15 cellular contexts compared by ENCODE assay signal in the genomic region with DNA sequence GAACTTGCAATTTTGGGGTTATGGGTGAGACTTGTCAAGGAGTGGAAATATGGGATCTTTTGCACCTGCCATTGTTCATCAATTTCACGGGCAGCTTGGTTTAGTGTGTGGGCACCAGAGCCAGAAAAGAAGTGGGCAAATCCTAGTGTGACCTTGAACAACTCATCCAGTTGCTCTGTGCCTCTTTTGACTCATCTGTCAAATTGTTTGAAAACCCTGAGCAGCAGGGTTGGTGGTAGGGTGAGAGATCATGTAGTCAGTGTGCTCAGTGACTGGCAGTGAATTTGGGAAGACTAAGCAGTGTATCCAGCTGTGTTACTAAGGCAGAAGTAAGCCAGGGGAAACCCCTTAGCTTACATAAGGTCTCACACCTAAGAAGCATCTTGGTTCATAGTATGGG.
DNase-seq lines count a peak whose midpoint lies in the region; FAIRE-seq and TF ChIP-seq lines count a peak whose summit lies in the region.
"Had no signal": no experiment of that assay in that cellular context is flagged by ENCODE, and none has a peak within 500 bp of the region (broad histone marks: within the 10 kb centered on the region; RNA-seq: fewer than 3 reads in every experiment).

No MANE protein-coding gene starts in this region.

- no peak overlapping the region for H3K4me2 ChIP-seq in GM23248 (ENCODE audit: unreplicated experiment)

- FAIRE-seq in bronchial epithelial cell (lab: Jason Lieb, UNC): no peak
- FAIRE-seq: GM19239, H54 had no signal

- 17 to 36% methylated on average over 1 of the region's 1 CpG for WGBS in GM23248 (ENCODE audit: low coverage in 1 of 2, low lambda C conversion rate in 2 of 2, missing lambda C conversion rate in 2 of 2), 2 experiments

- no peak overlapping the region for H3K4me3 ChIP-seq in bronchial epithelial cell (ENCODE audit: low read depth, low read length)
- H3K4me3 ChIP-seq in skeletal muscle cell (ENCODE audit: low read depth, low read length): no peak overlapping the region
- no peak overlapping the region for H3K4me3 ChIP-seq in GM23248

- H3K36me3 ChIP-seq in bronchial epithelial cell (ENCODE audit: control insufficient read depth, insufficient read depth, low read length) (no peaks in the 10 kb centered on the region), GM23248 (ENCODE audit: low read depth) (no peaks in the 10 kb centered on the region)

- no peak overlapping the region for H2AFZ ChIP-seq in GM23248

- in situ Hi-C loops in GM23248 (cut with MboI): no loop called here

- no peaks in the 10 kb centered on the region for H3K9me2 ChIP-seq in GM23248 (ENCODE audit: insufficient read depth)

- H3K27ac ChIP-seq in GM23248: no peak overlapping the region
- H3K27ac ChIP-seq: 22Rv1 had no signal

- no peaks in the 10 kb centered on the region for H3K4me1 ChIP-seq in GM23248 (ENCODE audit: insufficient read depth)

- TF ChIP-seq CTCF in bronchial epithelial cell (IDR thresholded peaks at IDR 0.05; ENCODE audit: insufficient read depth, low read length, severe bottlenecking): no peak

- DNase-seq in HT1080 (ENCODE audit: low read depth) (peak; percentile 25), bronchial epithelial cell (ENCODE audit: low read depth) (peak; percentile 16), myocyte (ENCODE audit: low read depth) (peak; percentile 97), skeletal muscle cell (ENCODE audit: low read depth) (peak; percentile 36), GM23248 (no peak), dermis blood vessel endothelial cell (no peak), SKM-1 treated with dmso at 0.1 percent for 144 hours (lab: John Stamatoyannopoulos, UW; ENCODE audit: unreplicated experiment) (no peak), NCI-H1436 treated with DMSO at 0.1 percent for 48 hours (lab: John Stamatoyannopoulos, UW) (no peak)
- DNase-seq: CD8-positive, alpha-beta T cell; COR-L47; DND-41; GDM1 had no signal

- no peaks in the 10 kb centered on the region for H4K20me1 ChIP-seq in GM23248 (ENCODE audit: insufficient read depth)

- no peaks in the 10 kb centered on the region for H3F3A ChIP-seq in GM23248 (ENCODE audit: insufficient read depth)

- no peaks in the 10 kb centered on the region for H3K27me3 ChIP-seq in bronchial epithelial cell (ENCODE audit: control insufficient read depth, insufficient read depth, low read length)
- H3K27me3 ChIP-seq in GM23248 (replicated peaks; ENCODE audit: insufficient read depth): no peaks in the 10 kb centered on the region; the same call in 1 of the 2 replicates

- H3K9ac ChIP-seq in GM23248: no peak overlapping the region

- no peaks in the 10 kb centered on the region for H3K79me2 ChIP-seq in GM23248 (ENCODE audit: insufficient read depth)

- H3K9me3 ChIP-seq in GM23248 (ENCODE audit: low read depth): no peaks in the 10 kb centered on the region

Comparison
In these comparisons a context has a peak if more than half of its experiments do, and no peak if none do; other contexts are left out.
1. DNase-seq: peak in HT1080 (single experiment), bronchial epithelial cell (single experiment), myocyte (single experiment) and skeletal muscle cell (single experiment); none in GM23248 (single experiment), dermis blood vessel endothelial cell (single experiment), SKM-1 treated with dmso at 0.1 percent for 144 hours (single experiment) and NCI-H1436 treated with DMSO at 0.1 percent for 48 hours (single experiment).